35 cellular contexts compared by ENCODE assay signal in the genomic region with DNA sequence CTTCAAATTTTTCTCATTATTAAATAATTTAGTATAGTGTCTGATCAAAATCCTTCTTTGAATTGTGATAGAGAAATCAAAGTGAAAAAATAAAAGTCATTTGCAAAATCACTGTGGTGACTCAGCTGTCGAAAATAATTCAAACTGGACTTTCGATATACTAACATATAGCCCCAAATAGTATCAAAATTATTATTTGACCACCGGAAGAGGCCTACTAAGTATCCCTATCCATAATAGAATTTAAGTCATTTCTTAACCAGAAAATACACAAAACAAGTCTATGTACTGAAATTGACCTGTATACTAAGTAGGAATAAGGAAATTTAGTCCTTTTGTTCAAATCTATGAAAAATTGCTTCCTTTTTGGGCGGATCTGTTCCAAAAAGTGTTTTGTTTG.
"Had no signal": no experiment of that assay in that cellular context is flagged by ENCODE, and none has a peak within 500 bp of the region (broad histone marks: within the 10 kb centered on the region; RNA-seq: fewer than 3 reads in every experiment).

No MANE protein-coding gene starts in this region.

- H3K27me3 Mint-ChIP-seq: activated B cell treated with CpG ODN at 0.5 μM for 24 hours; activated CD8-positive, alpha-beta T cell treated with anti-CD3 and anti-CD28 coated beads for 36 hours; activated naive CD8-positive, alpha-beta T cell treated with anti-CD3 and anti-CD28 coated beads for 36 hours; activated T-helper 17 cell treated with anti-CD3 and anti-CD28 coated beads, Interleukin-2, amount 50 U/mL, for 72 hours; brain; dendritic cell treated with granulocyte-macrophage colony-stimulating factor and Interleukin-4, amounts not matched to agents 40 ng/mL and 50 ng/mL, for 4 days had no signal

- H3K4me3 ChIP-seq: ascending aorta, breast epithelium, cardiac muscle cell, coronary artery, dorsolateral prefrontal cortex, esophagus muscularis mucosa, gastrocnemius medialis had no signal

- H3K4me1 ChIP-seq: ascending aorta, breast epithelium, esophagus muscularis mucosa, foreskin keratinocyte, gastrocnemius medialis had no signal

- DNase-seq: activated B cell treated with CpG ODN at 0.5 μM for 24 hours; activated CD4-positive, alpha-beta T cell treated with anti-CD3 and anti-CD28 coated beads for 48 hours; activated CD4-positive, alpha-beta T cell treated with anti-CD3 and anti-CD28 coated beads, Interleukin-2, amount 50 U/mL, for 1 hour; activated CD4-positive, alpha-beta T cell treated with anti-CD3 and anti-CD28 coated beads, Interleukin-2, amount 50 U/mL, for 48 hours; activated CD8-positive, alpha-beta memory T cell treated with anti-CD3 and anti-CD28 coated beads for 24 hours; activated CD8-positive, alpha-beta T cell treated with anti-CD3 and anti-CD28 coated beads for 36 hours; activated effector memory CD4-positive, alpha-beta T cell treated with Interleukin-2 at 50 U/mL for 16 hours; activated gamma-delta T cell treated with Interleukin-2 at 50 U/mL for 16 hours; activated naive CD4-positive, alpha-beta T cell treated with anti-CD3 and anti-CD28 coated beads, Interleukin-2, amount 50 U/mL, for 16 hours; activated naive CD4-positive, alpha-beta T cell treated with Interleukin-2 at 50 U/mL for 16 hours; activated naive CD8-positive, alpha-beta T cell treated with anti-CD3 and anti-CD28 coated beads for 36 hours; activated T-cell treated with anti-CD3 and anti-CD28 coated beads, Interleukin-2, amount 50 U/mL, for 4 hours; central memory CD4-positive, alpha-beta T cell; cerebellar nuclear complex; dorsolateral prefrontal cortex; effector memory CD4-positive, alpha-beta T cell; endodermal cell; erythroblast; foreskin keratinocyte; gastrocnemius medialis; glutamatergic neuron; T-helper 1 cell; T-helper 17 cell; T1000; WERI-Rb-1 had no signal

- H3K9me3 ChIP-seq: ascending aorta, breast epithelium, esophagus muscularis mucosa, gastrocnemius medialis had no signal

- H3K27ac ChIP-seq: ascending aorta, breast epithelium, cardiac muscle cell, coronary artery, dorsolateral prefrontal cortex, esophagus muscularis mucosa, foreskin keratinocyte, gastrocnemius medialis, WERI-Rb-1 had no signal

- H3K27ac Mint-ChIP-seq: activated naive CD8-positive, alpha-beta T cell treated with anti-CD3 and anti-CD28 coated beads for 36 hours; activated T-helper 17 cell treated with anti-CD3 and anti-CD28 coated beads, Interleukin-2, amount 50 U/mL, for 72 hours; brain; dendritic cell treated with granulocyte-macrophage colony-stimulating factor and Interleukin-4, amounts not matched to agents 40 ng/mL and 50 ng/mL, for 4 days; endodermal cell; T-helper 17 cell; T-helper 2 cell treated with Interferon-gamma antibody and Interleukin-4, amounts not matched to agents 5 μg/mL and 100 μg/mL, for 36 hours had no signal

- H3K27me3 ChIP-seq: ascending aorta, breast epithelium, cardiac muscle cell, dorsolateral prefrontal cortex, esophagus muscularis mucosa, gastrocnemius medialis had no signal

- H3K36me3 ChIP-seq: ascending aorta, breast epithelium, cardiac muscle cell, esophagus muscularis mucosa, gastrocnemius medialis, WERI-Rb-1 had no signal

- H3K36me3 Mint-ChIP-seq: brain had no signal

- H3K9me3 Mint-ChIP-seq: activated B cell treated with CpG ODN at 0.5 μM for 24 hours; activated T-cell treated with anti-CD3 and anti-CD28 coated beads, Interleukin-2, amount 50 U/mL, for 4 hours; activated T-helper 17 cell treated with anti-CD3 and anti-CD28 coated beads, Interleukin-2, amount 50 U/mL, for 72 hours; brain; endodermal cell; T-helper 2 cell treated with Interferon-gamma antibody and Interleukin-4, amounts not matched to agents 5 μg/mL and 100 μg/mL, for 36 hours had no signal

- H3K4me1 Mint-ChIP-seq: brain had no signal

- H3K4me3 Mint-ChIP-seq: activated B cell treated with CpG ODN at 0.5 μM for 24 hours; activated CD8-positive, alpha-beta T cell treated with anti-CD3 and anti-CD28 coated beads for 36 hours; activated naive CD8-positive, alpha-beta T cell treated with anti-CD3 and anti-CD28 coated beads for 36 hours; activated T-cell treated with anti-CD3 and anti-CD28 coated beads, Interleukin-2, amount 50 U/mL, for 4 hours; brain; dendritic cell treated with granulocyte-macrophage colony-stimulating factor and Interleukin-4, amounts not matched to agents 40 ng/mL and 50 ng/mL, for 4 days; endodermal cell; T-helper 17 cell; T-helper 2 cell treated with Interferon-gamma antibody and Interleukin-4, amounts not matched to agents 5 μg/mL and 100 μg/mL, for 36 hours had no signal

- ATAC-seq: activated CD4-positive, CD25-positive, alpha-beta regulatory T cell treated with anti-CD3 and anti-CD28 coated beads, Interleukin-2, amount 50 U/mL, for 24 hours; activated CD8-positive, alpha-beta T cell treated with anti-CD3 and anti-CD28 coated beads for 36 hours; activated T-cell treated with anti-CD3 and anti-CD28 coated beads, Interleukin-2, amount 50 U/mL, for 4 hours; activated T-helper 17 cell treated with anti-CD3 and anti-CD28 coated beads, Interleukin-2, amount 50 U/mL, for 72 hours; foreskin keratinocyte; gastrocnemius medialis; T-helper 17 cell had no signal
